Comparison of ENCODE assay signal across 13 cellular contexts in the genomic region with DNA sequence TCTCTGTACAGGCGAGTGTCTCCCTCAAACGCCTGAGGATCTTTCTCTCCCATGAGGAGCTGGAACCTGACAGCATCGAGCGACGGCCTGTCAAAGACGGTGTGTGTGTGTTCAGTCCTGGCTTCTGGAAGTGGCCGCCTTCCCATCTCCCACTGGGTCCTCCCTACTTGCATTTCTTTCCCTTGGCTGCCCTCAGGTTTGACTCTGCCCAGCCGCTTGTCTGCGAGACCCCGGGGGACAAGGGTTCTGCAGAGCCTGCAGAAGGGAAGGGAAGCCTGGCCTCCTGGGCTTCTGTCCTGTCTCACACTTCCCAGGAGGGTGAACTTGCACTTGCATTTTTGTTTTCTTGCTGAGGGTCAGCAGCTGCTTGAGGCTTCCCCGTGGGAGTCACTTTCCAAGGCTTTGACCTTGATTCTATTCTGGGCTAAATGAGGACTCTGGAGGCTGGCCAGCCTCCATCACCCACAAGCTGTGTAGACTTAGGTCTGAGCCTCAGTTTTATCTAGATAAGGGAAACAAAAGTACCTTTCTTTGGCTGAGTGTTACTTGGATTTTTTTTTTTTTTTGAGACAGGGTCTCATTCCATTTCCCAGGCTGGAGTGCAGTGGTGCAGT.
DNase-seq lines count a peak whose midpoint lies in the region; ATAC-seq and TF ChIP-seq lines count a peak whose summit lies in the region.
"Had no signal": no experiment of that assay in that cellular context is flagged by ENCODE, and none has a peak within 500 bp of the region (broad histone marks: within the 10 kb centered on the region; RNA-seq: fewer than 3 reads in every experiment).

No MANE protein-coding gene starts in this region.

- ATAC-seq in left ventricle myocardium superior, result peak; percentile 75
- no peak for ATAC-seq in GM21737 (IDR thresholded peaks at IDR 0.05; ENCODE audit: unreplicated experiment)
- ATAC-seq: natural killer cell had no signal

- no peak overlapping the region for H3K27ac Mint-ChIP-seq in MCF 10A (ENCODE audit: low read depth, unreplicated experiment)
- H3K27ac Mint-ChIP-seq: CD14-positive monocyte, natural killer cell had no signal

- H3K4me1 Mint-ChIP-seq in MCF 10A (ENCODE audit: insufficient read depth, unreplicated experiment), result no peaks in the 10 kb centered on the region

- peaks cover 42% of the 10 kb centered on the region for H3K36me3 Mint-ChIP-seq in MCF 10A (ENCODE audit: insufficient read depth, unreplicated experiment)
- H3K36me3 Mint-ChIP-seq: natural killer cell had no signal

- H3K27me3 Mint-ChIP-seq in MCF 10A (ENCODE audit: insufficient read depth, unreplicated experiment), result no peaks in the 10 kb centered on the region

- H3K4me3 Mint-ChIP-seq in MCF 10A (ENCODE audit: unreplicated experiment), result no peak overlapping the region
- H3K4me3 Mint-ChIP-seq: CD14-positive monocyte, natural killer cell had no signal

- peaks cover 25 to 73% of the 10 kb centered on the region in 2 donors for H3K4me1 ChIP-seq in ascending aorta

- no peaks in the 10 kb centered on the region for H3K9me3 ChIP-seq in ascending aorta

- intact Hi-C loops in ascending aorta (cut with DNase I), result loop anchor here (5.0 kb wide), 1 partner anchor 124 kb away; the partner anchor contains the start of gene ABCC1
- intact Hi-C loops in left ventricle myocardium superior (cut with micrococcal nuclease), result no loop called here
- intact Hi-C loops in MCF 10A (cut with micrococcal nuclease), result no loop called here

- CTCF ChIA-PET in MCF 10A (lab: Yijun Ruan, JAX), result interaction anchor here (0.7 to 0.9 kb wide), 2 partner anchors 59 to 199 kb away, joined by 3 to 5 read pairs; no protein-coding TSS in a partner anchor

- POLR2A ChIA-PET in MCF 10A (lab: Yijun Ruan, JAX), result interaction anchor here (0.6 to 1.0 kb wide), 2 partner anchors 9 to 36 kb away, joined by 3 read pairs; no protein-coding TSS in a partner anchor

- no peaks in the 10 kb centered on the region for H3K9me3 Mint-ChIP-seq in MCF 10A (ENCODE audit: unreplicated experiment)
- H3K9me3 Mint-ChIP-seq: natural killer cell had no signal

- H3K4me3 ChIP-seq in ascending aorta (no peak overlapping the region), retinal pigment epithelial cell (ENCODE audit: low read length) (no peak overlapping the region)

- TF ChIP-seq CTCF in ascending aorta (IDR thresholded peaks at IDR 0.05) (no peak), retinal pigment epithelial cell (conservative IDR thresholded peaks at IDR 0.05; ENCODE audit: low read depth, low read length) (no peak), MCF 10A (IDR thresholded peaks at IDR 0.05; ENCODE audit: unreplicated experiment) (no peak)

- H3K27ac ChIP-seq in ascending aorta, result peak overlapping the region; percentile 80 to 84

- H3K36me3 ChIP-seq in ascending aorta, result peaks cover 11 to 43% of the 10 kb centered on the region in 2 donors

- no peaks in the 10 kb centered on the region for H3K27me3 ChIP-seq in ascending aorta

- DNase-seq in EL (peak; percentile 13), ascending aorta (ENCODE audit: low spot score in 2 of 2) (no peak), left ventricle myocardium superior (peak; percentile 59), retinal pigment epithelial cell (ENCODE audit: low read depth) (peak; percentile 52), AG08396 (ENCODE audit: low spot score) (no peak), MCF 10A (ENCODE audit: unreplicated experiment) (no peak)
- DNase-seq in activated CD4-positive, CD25-positive, alpha-beta regulatory T cell treated with anti-CD3 and anti-CD28 coated beads, Interleukin-2, amount 50 U/mL, for 72 hours, result no peak
- DNase-seq: central memory CD4-positive, alpha-beta T cell; natural killer cell; NCI-H510A; SHP77 treated with DMSO at 0.1 percent for 48 hours had no signal

- no TSS peak for BruUV-seq in MCF 10A (replicated peaks; lab: Mats Ljungman, UMichigan)

Comparison
In these comparisons a context has a peak if more than half of its experiments do, and no peak if none do; other contexts are left out.
1. DNase-seq: peak in EL (single experiment), left ventricle myocardium superior (single experiment) and retinal pigment epithelial cell (single experiment); none in ascending aorta (0 of 2), activated CD4-positive, CD25-positive, alpha-beta regulatory T cell treated with anti-CD3 and anti-CD28 coated beads, Interleukin-2, amount 50 U/mL, for 72 hours (single experiment), AG08396 (single experiment) and MCF 10A (single experiment).